1 cellular context compared by ENCODE assay signal in the genomic region with DNA sequence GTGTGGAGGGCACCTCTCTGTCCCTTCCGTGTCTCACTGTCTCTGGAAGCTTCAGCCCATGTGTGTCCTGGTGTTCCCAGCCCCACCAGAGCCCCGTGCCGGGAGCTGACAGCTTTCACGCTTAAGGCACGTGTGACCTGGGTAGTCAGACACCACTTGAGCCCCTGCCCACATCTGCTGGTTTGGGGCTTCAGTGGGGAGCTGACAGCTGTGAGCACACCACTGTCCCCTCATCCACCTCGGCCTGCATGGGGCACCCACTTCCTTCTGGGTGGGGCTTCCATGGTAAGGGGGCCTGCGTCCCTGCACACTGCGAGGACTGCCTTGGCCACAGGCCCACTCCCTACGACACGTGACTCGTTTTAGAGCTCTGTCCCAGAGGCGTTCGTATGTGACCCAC.
TF ChIP-seq lines count a peak whose summit lies in the region.

No MANE protein-coding gene starts in this region.

TF ChIP-seq in GM23338, 12 proteins besides CTCF, POLR2A, EP300 and RAD21 (continued from another document):
- no peak for TF ChIP-seq EZH2phosphoT487 (IDR thresholded peaks at IDR 0.05; ENCODE audit: unreplicated experiment)
- no peak for TF ChIP-seq CREB1 (CRISPR knock-in tag; IDR thresholded peaks at IDR 0.05; ENCODE audit: low read depth)
